In the genomic region with DNA sequence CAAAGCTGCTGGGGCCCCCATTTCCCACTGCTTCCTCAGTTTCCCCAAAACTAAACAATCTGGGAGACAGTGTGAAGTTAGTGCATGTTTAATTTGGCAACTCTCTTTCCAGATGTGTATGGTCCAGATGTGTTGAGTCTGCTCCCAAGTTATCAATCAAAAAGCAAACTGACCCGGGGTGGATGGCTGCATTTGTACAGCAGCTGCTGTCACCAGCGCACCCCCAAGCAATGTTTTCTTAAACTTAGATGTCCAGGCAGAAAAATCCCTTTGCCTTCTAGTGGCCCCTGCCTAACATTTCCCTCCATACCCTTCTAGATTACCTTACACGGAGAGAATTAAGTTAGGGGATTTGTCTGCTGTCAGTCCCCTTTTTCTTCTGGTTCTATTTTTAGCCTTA, we compare ENCODE assay signal across 18 cellular contexts.
DNase-seq lines count a peak whose midpoint lies in the region; ATAC-seq and TF ChIP-seq lines count a peak whose summit lies in the region.
"Had no signal": no experiment of that assay in that cellular context is flagged by ENCODE, and none has a peak within 500 bp of the region (broad histone marks: within the 10 kb centered on the region; RNA-seq: fewer than 3 reads in every experiment).

No MANE protein-coding gene starts in this region.

- no peaks in the 10 kb centered on the region for H4K20me1 ChIP-seq in BLaER1

- H3K4me3 ChIP-seq in BLaER1 (no peak overlapping the region), skin epidermis (no peak overlapping the region)

- no peaks in the 10 kb centered on the region for H3K27me3 ChIP-seq in BLaER1

- H3K27ac ChIP-seq in BLaER1 (no peak overlapping the region), skin epidermis (peak overlapping the region in 12 of 21 experiments; percentile 8 to 92 (median 48))

- no peak for TF ChIP-seq CTCF in omental fat pad (IDR thresholded peaks at IDR 0.05)

- ATAC-seq in omental fat pad (ENCODE audit: low FRiP score) = no peak
- ATAC-seq in HG02571 (IDR thresholded peaks at IDR 0.05; ENCODE audit: unreplicated experiment) = no peak
- no peak for ATAC-seq in HG03469 (IDR thresholded peaks at IDR 0.05; ENCODE audit: unreplicated experiment)

- H3K4me1 ChIP-seq in BLaER1 = peaks cover 27% of the 10 kb centered on the region

- H3K4me2 ChIP-seq in BLaER1 = peak overlapping the region; percentile 33; the same call in 1 of the 2 replicates

- H3K9me3 ChIP-seq in BLaER1 = no peaks in the 10 kb centered on the region

- DNase-seq in RPMI7951 (ENCODE audit: low read depth) (peak; percentile 51), glomerular visceral epithelial cell (ENCODE audit: extremely low spot score) (peak; percentile 21), NCI-H1417 (lab: John Stamatoyannopoulos, UW) (no peak), omental fat pad (ENCODE audit: low spot score) (no peak)
- DNase-seq: activated CD4-positive, alpha-beta T cell treated with anti-CD3 and anti-CD28 coated beads for 1 hour; activated effector memory CD4-positive, alpha-beta T cell treated with anti-CD3 and anti-CD28 coated beads, Interleukin-2, amount 50 U/mL, for 16 hours; cerebellar nuclear complex; effector memory CD4-positive, alpha-beta T cell; kidney; NCI-H1436; NCI-H2171; nephron progenitor cell; OCI-M1; trophoblast cell had no signal

- no peaks in the 10 kb centered on the region for H3K36me3 ChIP-seq in BLaER1

- H3K9ac ChIP-seq in BLaER1 = no peak overlapping the region

Comparison
In these comparisons a context has a peak if more than half of its experiments do, and no peak if none do; other contexts are left out.
1. DNase-seq: peak in RPMI7951 (single experiment) and glomerular visceral epithelial cell (single experiment); none in NCI-H1417 (0 of 3) and omental fat pad (single experiment).